ENCODE assay signal across 1 cellular context in the genomic region with DNA sequence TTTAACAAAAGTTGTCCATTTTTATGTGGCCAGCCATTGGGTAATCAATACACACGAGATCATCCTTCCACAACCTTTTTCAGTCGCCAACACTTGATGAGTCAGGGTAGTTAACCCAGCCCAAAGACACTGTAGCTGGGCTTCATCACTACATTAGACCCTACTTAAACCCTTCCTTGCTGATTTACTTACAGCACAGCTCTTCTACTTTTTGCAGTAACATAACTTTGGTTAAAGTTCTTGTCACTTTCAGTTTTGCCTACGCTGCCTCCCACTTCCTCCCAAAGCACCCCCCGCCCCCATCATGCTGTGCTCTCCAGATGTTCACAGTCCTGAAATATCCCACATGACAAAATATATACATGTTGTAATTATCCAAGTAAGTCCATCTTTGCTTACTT.
TF ChIP-seq lines count a peak whose summit lies in the region.

No MANE protein-coding gene starts in this region.

TF ChIP-seq in HepG2, 621 proteins besides CTCF, POLR2A, EP300 and RAD21 (continued from another document):
- TF ChIP-seq REST (IDR thresholded peaks at IDR 0.05; ENCODE audit: borderline replicate concordance in 1 of 2, low read depth in 1 of 2, low read length in 2 of 2) (no peak), DPF2 (CRISPR knock-in tag; IDR thresholded peaks at IDR 0.05; ENCODE audit: borderline replicate concordance, low read depth) (no peak)
